In genomic region chr3:15501126-15501525, GRCh38 we compare ENCODE assay signal across 17 cellular contexts. TPM values are rescaled to one million over a fixed set of nuclear protein-coding genes. Genes with fewer than 3 reads are reported as not detected.
DNase-seq lines count a peak whose midpoint lies in the region; ATAC-seq and TF ChIP-seq lines count a peak whose summit lies in the region.
"Had no signal": no experiment of that assay in that cellular context is flagged by ENCODE, and none has a peak within 500 bp of the region (broad histone marks: within the 10 kb centered on the region; RNA-seq: fewer than 3 reads in every experiment).

No MANE protein-coding gene starts in this region.

- H3K4me3 ChIP-seq in CD8-positive, alpha-beta memory T cell (ENCODE audit: low read length): no peak overlapping the region
- no peak overlapping the region for H3K4me3 ChIP-seq in Karpas-422 (ENCODE audit: low read length)
- no peak overlapping the region for H3K4me3 ChIP-seq in heart left ventricle
- H3K4me3 ChIP-seq: Peyer's patch had no signal

- H4K20me1 ChIP-seq in Karpas-422 (ENCODE audit: insufficient read depth, low read depth, low read length): no peaks in the 10 kb centered on the region

- H3K4me1 Mint-ChIP-seq in CD8-positive, alpha-beta memory T cell: peaks cover 35 to 50% (median 38%) of the 10 kb centered on the region in 3 donors

- peaks cover 0 to 2% of the 10 kb centered on the region in 2 donors for H3K27me3 Mint-ChIP-seq in CD8-positive, alpha-beta memory T cell
- H3K27me3 Mint-ChIP-seq: activated naive CD8-positive, alpha-beta T cell treated with anti-CD3 and anti-CD28 coated beads for 36 hours had no signal

- no peak for TF ChIP-seq POLR2A in heart left ventricle (IDR thresholded peaks at IDR 0.05)

- ATAC-seq in heart left ventricle (peak; percentile 68 to 80 (median 72)), GM21515 (IDR thresholded peaks at IDR 0.05; ENCODE audit: unreplicated experiment) (no peak)

- H3K9me2 ChIP-seq in Karpas-422 (replicated peaks; ENCODE audit: insufficient read depth, low read length): no peaks in the 10 kb centered on the region

- no peak overlapping the region for H3K27ac ChIP-seq in CD8-positive, alpha-beta memory T cell (ENCODE audit: low read depth, low read length)
- H3K27ac ChIP-seq in Karpas-422 (ENCODE audit: low read length) (no peak overlapping the region), heart left ventricle (peak overlapping the region in 3 of 12 donors; percentile 15 to 62 (median 18))
- H3K27ac ChIP-seq: Peyer's patch had no signal

- H3K79me2 ChIP-seq in Karpas-422 (ENCODE audit: low read length): no peaks in the 10 kb centered on the region

- TF ChIP-seq CTCF in heart left ventricle (IDR thresholded peaks at IDR 0.05): no peak

- no peaks in the 10 kb centered on the region for H3K4me1 ChIP-seq in CD8-positive, alpha-beta memory T cell (ENCODE audit: insufficient read depth, low read length)
- H3K4me1 ChIP-seq in Karpas-422 (ENCODE audit: low read length): no peaks in the 10 kb centered on the region
- H3K4me1 ChIP-seq in heart left ventricle: peaks cover 0 to 40% (median 8%) of the 10 kb centered on the region in 12 donors
- H3K4me1 ChIP-seq: Peyer's patch had no signal

- H3K9me3 Mint-ChIP-seq in CD8-positive, alpha-beta memory T cell: no peaks in the 10 kb centered on the region
- H3K9me3 Mint-ChIP-seq: activated naive CD8-positive, alpha-beta T cell treated with anti-CD3 and anti-CD28 coated beads for 36 hours; nephron had no signal

- H2AFZ ChIP-seq in Karpas-422 (ENCODE audit: low read length): no peak overlapping the region

- no peak overlapping the region for H3K4me2 ChIP-seq in Karpas-422 (ENCODE audit: low read depth, low read length, poor library complexity, severe bottlenecking)

- intact Hi-C loops in heart left ventricle (cut with DNase I): no loop called here

- peak overlapping the region in 7 of 8 donors; percentile 16 to 86 (median 68) for H3K27ac Mint-ChIP-seq in CD8-positive, alpha-beta memory T cell
- H3K27ac Mint-ChIP-seq: nephron had no signal

- 38 to 71% (median 59%) methylated on average over 3 to 4 of the region's 4 CpGs for WGBS in heart left ventricle, 4 donors

- CTCF ChIA-PET in CD8-positive, alpha-beta memory T cell (lab: Charles Lee): no interaction called here

- POLR2A ChIA-PET in CD8-positive, alpha-beta memory T cell (lab: Charles Lee): no interaction called here

- H3K27me3 ChIP-seq in CD8-positive, alpha-beta memory T cell (ENCODE audit: insufficient read depth, low read length, poor library complexity, severe bottlenecking): no peaks in the 10 kb centered on the region
- no peaks in the 10 kb centered on the region for H3K27me3 ChIP-seq in Karpas-422 (ENCODE audit: low read length)
- no peaks in the 10 kb centered on the region for H3K27me3 ChIP-seq in heart left ventricle
- H3K27me3 ChIP-seq: Peyer's patch had no signal

- H3K4me3 Mint-ChIP-seq in CD8-positive, alpha-beta memory T cell: peak overlapping the region in 5 of 7 donors; percentile 2 to 39 (median 16)
- H3K4me3 Mint-ChIP-seq: activated naive CD8-positive, alpha-beta T cell treated with anti-CD3 and anti-CD28 coated beads for 36 hours; nephron had no signal

- H3K36me3 ChIP-seq in CD8-positive, alpha-beta memory T cell (ENCODE audit: insufficient read depth, low read length): no peaks in the 10 kb centered on the region
- H3K36me3 ChIP-seq in Karpas-422 (ENCODE audit: insufficient read depth, low read length) (no peaks in the 10 kb centered on the region), heart left ventricle (no peaks in the 10 kb centered on the region)
- H3K36me3 ChIP-seq: Peyer's patch had no signal

- no peaks in the 10 kb centered on the region for H3K36me3 Mint-ChIP-seq in CD8-positive, alpha-beta memory T cell
- H3K36me3 Mint-ChIP-seq: activated naive CD8-positive, alpha-beta T cell treated with anti-CD3 and anti-CD28 coated beads for 36 hours had no signal

- no peak overlapping the region for H3K9ac ChIP-seq in Karpas-422 (ENCODE audit: low read length)

- DNase-seq in CD8-positive, alpha-beta memory T cell: no peak
- DNase-seq in Karpas-422: peak; percentile 24
- DNase-seq in NCI-H345 (lab: John Stamatoyannopoulos, UW): peak; percentile 50
- peak in 4 of 5 donors; percentile 36 to 69 (median 54) for DNase-seq in heart left ventricle
- no peak for DNase-seq in mucosa of gallbladder (ENCODE audit: low spot score)
- DNase-seq in activated CD4-positive, alpha-beta T cell treated with anti-CD3 and anti-CD28 coated beads, Interleukin-2, amount 50 U/mL, for 1 hour: no peak
- DNase-seq in cerebellar nuclear complex (lab: John Stamatoyannopoulos, UW): no peak
- DNase-seq: activated CD4-positive, alpha-beta T cell treated with anti-CD3 and anti-CD28 coated beads, Interleukin-2, amount 50 U/mL, for 4 hours; activated naive CD8-positive, alpha-beta T cell treated with anti-CD3 and anti-CD28 coated beads for 36 hours; activated T-cell treated with anti-CD3 and anti-CD28 coated beads, Interleukin-2, amount 50 U/mL, for 1 hour; Calu3; GDM1; mammary epithelial cell; NCI-H510A treated with DMSO at 0.1 percent for 48 hours; Peyer's patch had no signal

- no peaks in the 10 kb centered on the region for H3K9me3 ChIP-seq in CD8-positive, alpha-beta memory T cell (ENCODE audit: low read length)
- H3K9me3 ChIP-seq in Karpas-422 (ENCODE audit: low read length): no peaks in the 10 kb centered on the region
- H3K9me3 ChIP-seq in heart left ventricle: no peaks in the 10 kb centered on the region
- H3K9me3 ChIP-seq: Peyer's patch had no signal

RNA-seq across cellular contexts. Expression of gene COLQ, which starts 20.4 kb away (rescaled TPM):
- 1 to 10 TPM; 1.1 to 1.6 TPM for total RNA-seq in CD8-positive, alpha-beta memory T cell
- polyA plus RNA-seq in CD8-positive, alpha-beta memory T cell: 17.3 TPM
- 2.6 and 8.9 TPM in 2 replicates for total RNA-seq in Karpas-422 (2014; rRNA removed; shearing (Covaris generic); ENCODE audit: low replicate concordance)
- total RNA-seq in heart left ventricle (10 to 100 TPM in 6 of 9 donors, 1 to 10 TPM in 3; 3.4 to 33.0 (median 11.0) TPM), mucosa of gallbladder (2.9 TPM)
- polyA plus RNA-seq in heart left ventricle: 1 to 10 TPM; 2.1 to 7.4 TPM

Comparison
In these comparisons a context has a peak if more than half of its experiments do, and no peak if none do; other contexts are left out.
1. DNase-seq: peak in Karpas-422 (single experiment), NCI-H345 (single experiment) and heart left ventricle (4 of 5); none in CD8-positive, alpha-beta memory T cell (0 of 5), mucosa of gallbladder (single experiment), activated CD4-positive, alpha-beta T cell treated with anti-CD3 and anti-CD28 coated beads, Interleukin-2, amount 50 U/mL, for 1 hour (single experiment) and cerebellar nuclear complex (0 of 2).